24 cellular contexts compared by ENCODE assay signal in the genomic region with DNA sequence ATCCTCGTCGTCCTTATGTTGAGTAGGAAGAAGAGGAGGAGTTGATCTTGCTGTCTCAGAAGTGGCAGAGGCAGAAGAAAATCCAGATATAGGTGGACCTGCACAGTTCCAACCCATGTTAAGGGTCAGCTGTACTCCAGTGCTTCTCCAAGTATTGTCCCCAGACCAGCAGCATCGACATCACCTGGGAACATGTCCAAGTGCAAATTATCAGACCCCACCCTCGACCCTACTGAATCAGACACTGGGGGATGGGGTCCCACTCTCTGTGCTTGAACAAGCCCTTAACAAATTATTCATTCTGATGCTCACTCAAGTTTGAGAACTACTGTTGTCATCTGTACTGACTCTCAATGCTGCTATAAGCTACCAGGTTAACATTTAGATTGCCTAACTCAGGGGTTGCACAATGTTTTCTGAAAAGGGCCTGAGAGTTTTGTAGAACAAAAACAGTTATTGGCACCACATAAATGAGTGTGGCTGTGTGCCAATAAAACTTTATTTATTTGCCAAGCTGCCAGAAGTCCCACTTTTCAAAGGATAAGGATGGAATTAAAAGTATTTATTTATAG.
DNase-seq lines count a peak whose midpoint lies in the region; ATAC-seq and TF ChIP-seq lines count a peak whose summit lies in the region.
"Had no signal": no experiment of that assay in that cellular context is flagged by ENCODE, and none has a peak within 500 bp of the region (broad histone marks: within the 10 kb centered on the region; RNA-seq: fewer than 3 reads in every experiment).

No MANE protein-coding gene starts in this region.

- no peaks in the 10 kb centered on the region for H3K9me2 ChIP-seq in PC-3 (replicated peaks; ENCODE audit: low read length)

- H2AFZ ChIP-seq in PC-3 (ENCODE audit: low read length) = no peak overlapping the region
- H2AFZ ChIP-seq: parathyroid adenoma had no signal

- H4K20me1 ChIP-seq in PC-3 (ENCODE audit: low read length) = no peaks in the 10 kb centered on the region

- POLR2A ChIA-PET in PC-3 (lab: Charles Lee; ENCODE audit: unreplicated experiment) = no interaction called here

- H3K4me2 ChIP-seq in PC-3 (ENCODE audit: low read length) = no peak overlapping the region
- H3K4me2 ChIP-seq: KMS-11, smooth muscle cell had no signal

- DNase-seq in MV-4-11 (lab: John Stamatoyannopoulos, UW) = peak; percentile 10
- peak in 1 of 2 donors; percentile 67 for DNase-seq in ascending aorta (ENCODE audit: low spot score in 2 of 2)
- peak; percentile 33 for DNase-seq in fibroblast of villous mesenchyme (ENCODE audit: low read depth)
- DNase-seq in retinal pigment epithelial cell (ENCODE audit: low read depth) = peak; percentile 43
- DNase-seq in PC-3 = no peak
- DNase-seq in iPS-NIHi11 (ENCODE audit: low spot score) = no peak
- DNase-seq: activated CD4-positive, alpha-beta T cell treated with anti-CD3 and anti-CD28 coated beads for 4 hours; activated naive CD8-positive, alpha-beta T cell treated with anti-CD3 and anti-CD28 coated beads for 36 hours; central memory CD4-positive, alpha-beta T cell; DMS79; effector CD8-positive, alpha-beta T cell; heart right ventricle; HFFc6; immature natural killer cell; naive thymus-derived CD8-positive, alpha-beta T cell; NCI-H146; Peyer's patch; stimulated activated CD4-positive, alpha-beta T cell treated with anti-CD3 and anti-CD28 coated beads, Interleukin-4, amount 100 ng/mL, for 24 hours; stomach had no signal

- CTCF ChIA-PET in PC-3 (lab: Charles Lee) = no interaction called here

- H3K4me3 ChIP-seq in ascending aorta (no peak overlapping the region), fibroblast of villous mesenchyme (ENCODE audit: low read depth, low read length) (no peak overlapping the region), retinal pigment epithelial cell (ENCODE audit: low read length) (no peak overlapping the region), PC-3 (ENCODE audit: low read length) (no peak overlapping the region)
- H3K4me3 ChIP-seq: heart right ventricle, Peyer's patch, smooth muscle cell, stomach had no signal

- TF ChIP-seq CTCF in ascending aorta (IDR thresholded peaks at IDR 0.05) (no peak), fibroblast of villous mesenchyme (IDR thresholded peaks at IDR 0.05; ENCODE audit: insufficient read depth, low read depth, low read length) (no peak), retinal pigment epithelial cell (conservative IDR thresholded peaks at IDR 0.05; ENCODE audit: low read depth, low read length) (no peak), PC-3 (conservative IDR thresholded peaks at IDR 0.05; ENCODE audit: low read depth, low read length) (no peak)

- H3F3A ChIP-seq in PC-3 (ENCODE audit: low read length, unreplicated experiment) = no peaks in the 10 kb centered on the region

- no peak overlapping the region for H3K9ac ChIP-seq in PC-3 (ENCODE audit: low read length)
- H3K9ac ChIP-seq: KMS-11, parathyroid adenoma had no signal

- intact Hi-C loops in ascending aorta (cut with DNase I) (loop anchor here (10.0 kb wide), 2 partner anchors 58 to 292 kb away; a partner anchor contains a TSS), PC-3 (cut with micrococcal nuclease) (no loop called here)

- no peaks in the 10 kb centered on the region for H3K9me3 ChIP-seq in ascending aorta
- no peaks in the 10 kb centered on the region for H3K9me3 ChIP-seq in PC-3 (ENCODE audit: low read length)
- H3K9me3 ChIP-seq: heart right ventricle, Peyer's patch, stomach had no signal

- H3K27ac ChIP-seq in ascending aorta (peak overlapping the region; percentile 45 to 59), PC-3 (ENCODE audit: low read length) (no peak overlapping the region)
- H3K27ac ChIP-seq: heart right ventricle, KMS-11, parathyroid adenoma, Peyer's patch, stomach had no signal

- no peak for ATAC-seq in PC-3
- ATAC-seq in GM19328 (IDR thresholded peaks at IDR 0.05; ENCODE audit: unreplicated experiment) = no peak
- ATAC-seq in GM21367 (IDR thresholded peaks at IDR 0.05; ENCODE audit: unreplicated experiment) = no peak
- ATAC-seq: naive thymus-derived CD8-positive, alpha-beta T cell had no signal

- H3K36me3 ChIP-seq in ascending aorta (no peaks in the 10 kb centered on the region), PC-3 (ENCODE audit: low read depth, low read length) (no peaks in the 10 kb centered on the region)
- H3K36me3 ChIP-seq: heart right ventricle, Peyer's patch, stomach had no signal

- H3K27me3 ChIP-seq in ascending aorta = no peaks in the 10 kb centered on the region
- peaks cover 28% of the 10 kb centered on the region for H3K27me3 ChIP-seq in PC-3 (ENCODE audit: low read length)
- H3K27me3 ChIP-seq: heart right ventricle, Peyer's patch, stomach had no signal

- no TSS peak for BruUV-seq in PC-3 (replicated peaks; lab: Mats Ljungman, UMichigan)

- peaks cover 0 to 20% of the 10 kb centered on the region in 2 donors for H3K4me1 ChIP-seq in ascending aorta
- H3K4me1 ChIP-seq in PC-3 (ENCODE audit: insufficient read depth, low read length) = no peaks in the 10 kb centered on the region
- H3K4me1 ChIP-seq: heart right ventricle, parathyroid adenoma, Peyer's patch had no signal

- no peaks in the 10 kb centered on the region for H3K79me2 ChIP-seq in PC-3 (ENCODE audit: low read length)
- H3K79me2 ChIP-seq: parathyroid adenoma had no signal

Comparison
In these comparisons a context has a peak if more than half of its experiments do, and no peak if none do; other contexts are left out.
1. DNase-seq: peak in MV-4-11 (single experiment), fibroblast of villous mesenchyme (single experiment) and retinal pigment epithelial cell (single experiment); none in PC-3 (single experiment) and iPS-NIHi11 (single experiment).